9 cellular contexts compared by ENCODE assay signal in the genomic region with DNA sequence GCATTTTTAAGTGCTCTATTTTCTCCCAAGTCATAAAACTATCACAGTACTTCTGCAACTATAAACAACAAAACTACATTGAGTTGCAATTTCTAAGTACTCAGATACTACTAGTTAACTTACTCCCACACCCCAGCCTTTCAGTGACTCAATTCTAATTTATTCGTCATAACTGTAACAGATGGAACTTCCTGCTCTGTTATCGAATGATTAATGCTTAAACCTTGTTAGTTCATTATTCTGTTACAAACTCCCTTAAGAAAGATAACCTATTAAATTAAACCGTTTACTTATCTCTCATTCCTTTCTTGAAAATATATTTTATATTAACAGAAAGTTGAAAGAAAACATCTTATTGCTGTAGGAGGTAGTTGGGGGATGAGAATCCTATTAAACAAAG. TPM values are rescaled to one million over a fixed set of nuclear protein-coding genes. Genes with fewer than 3 reads are reported as not detected.
A peak's percentile ranks its signal among the peaks of the same experiment; 100 is the strongest.
DNase-seq lines count a peak whose midpoint lies in the region; ATAC-seq, FAIRE-seq and TF ChIP-seq lines count a peak whose summit lies in the region.
"Had no signal": no experiment of that assay in that cellular context is flagged by ENCODE, and none has a peak within 500 bp of the region (broad histone marks: within the 10 kb centered on the region; RNA-seq: fewer than 3 reads in every experiment).

No MANE protein-coding gene starts in this region.

- DNase-seq in Ammon's horn (ENCODE audit: low spot score) (peak; percentile 36), NCI-H82 treated with DMSO at 0.1 percent for 48 hours (lab: John Stamatoyannopoulos, UW; ENCODE audit: unreplicated experiment) (no peak), MM.1S (no peak)
- no peak for DNase-seq in activated naive CD8-positive, alpha-beta T cell treated with anti-CD3 and anti-CD28 coated beads, Interleukin-2, amount 50 U/mL, for 24 hours
- DNase-seq in activated naive CD8-positive, alpha-beta T cell treated with anti-CD3 and anti-CD28 coated beads for 36 hours = no peak

- H3K79me2 ChIP-seq in MM.1S (ENCODE audit: low read length) = no peaks in the 10 kb centered on the region

- H3K27me3 ChIP-seq in MM.1S (replicated peaks; ENCODE audit: insufficient read depth, low read length) = no peaks in the 10 kb centered on the region
- H3K27me3 ChIP-seq: neural progenitor cell had no signal

- H3K9me2 ChIP-seq in MM.1S (replicated peaks; ENCODE audit: insufficient read depth, low read length) = no peaks in the 10 kb centered on the region

- ATAC-seq in GM19455 (IDR thresholded peaks at IDR 0.05; ENCODE audit: unreplicated experiment) (peak; percentile 79), HG03354 (IDR thresholded peaks at IDR 0.05; ENCODE audit: poor library complexity, severe bottlenecking, unreplicated experiment) (peak; percentile 99)
- ATAC-seq in activated naive CD8-positive, alpha-beta T cell treated with anti-CD3 and anti-CD28 coated beads, Interleukin-2, amount 50 U/mL, for 24 hours = no peak

- no peaks in the 10 kb centered on the region for H3K4me1 ChIP-seq in MM.1S (ENCODE audit: low read length)
- H3K4me1 ChIP-seq: neural progenitor cell had no signal

- no peak overlapping the region for H3K4me2 ChIP-seq in MM.1S (ENCODE audit: low read depth, low read length)
- H3K4me2 ChIP-seq: neural progenitor cell had no signal

- H3K9ac ChIP-seq in MM.1S (ENCODE audit: low read length) = no peak overlapping the region
- H3K9ac ChIP-seq: neural progenitor cell had no signal

- no peaks in the 10 kb centered on the region for H3F3A ChIP-seq in MM.1S (ENCODE audit: insufficient read depth, low read length)

- no peak overlapping the region for H2AFZ ChIP-seq in MM.1S (ENCODE audit: low read length)
- H2AFZ ChIP-seq: neural progenitor cell had no signal

- H3K9me3 Mint-ChIP-seq in activated naive CD8-positive, alpha-beta T cell treated with anti-CD3 and anti-CD28 coated beads, Interleukin-2, amount 50 U/mL, for 24 hours = no peaks in the 10 kb centered on the region
- peaks cover 1% of the 10 kb centered on the region for H3K9me3 Mint-ChIP-seq in activated naive CD8-positive, alpha-beta T cell treated with anti-CD3 and anti-CD28 coated beads for 36 hours
- H3K9me3 Mint-ChIP-seq: neural progenitor cell had no signal

- no peak for TF ChIP-seq CTCF in MM.1S (IDR thresholded peaks at IDR 0.05; ENCODE audit: low read length)

- no peaks in the 10 kb centered on the region for H3K9me3 ChIP-seq in MM.1S (replicated peaks; ENCODE audit: insufficient read depth, low read length)

- H3K36me3 Mint-ChIP-seq in activated naive CD8-positive, alpha-beta T cell treated with anti-CD3 and anti-CD28 coated beads, Interleukin-2, amount 50 U/mL, for 24 hours (ENCODE audit: low read depth) = no peaks in the 10 kb centered on the region
- H3K36me3 Mint-ChIP-seq in activated naive CD8-positive, alpha-beta T cell treated with anti-CD3 and anti-CD28 coated beads for 36 hours = no peaks in the 10 kb centered on the region
- H3K36me3 Mint-ChIP-seq: neural progenitor cell had no signal

- no peaks in the 10 kb centered on the region for H3K4me1 Mint-ChIP-seq in activated naive CD8-positive, alpha-beta T cell treated with anti-CD3 and anti-CD28 coated beads, Interleukin-2, amount 50 U/mL, for 24 hours
- H3K4me1 Mint-ChIP-seq in activated naive CD8-positive, alpha-beta T cell treated with anti-CD3 and anti-CD28 coated beads for 36 hours = peaks cover 7% of the 10 kb centered on the region

- H3K27me3 Mint-ChIP-seq in activated naive CD8-positive, alpha-beta T cell treated with anti-CD3 and anti-CD28 coated beads, Interleukin-2, amount 50 U/mL, for 24 hours = peaks cover 2% of the 10 kb centered on the region
- H3K27me3 Mint-ChIP-seq in activated naive CD8-positive, alpha-beta T cell treated with anti-CD3 and anti-CD28 coated beads for 36 hours = no peaks in the 10 kb centered on the region

- H3K36me3 ChIP-seq in MM.1S (replicated peaks; ENCODE audit: insufficient read depth, low read length) = no peaks in the 10 kb centered on the region
- H3K36me3 ChIP-seq: neural progenitor cell had no signal

- H3K4me3 Mint-ChIP-seq in activated naive CD8-positive, alpha-beta T cell treated with anti-CD3 and anti-CD28 coated beads, Interleukin-2, amount 50 U/mL, for 24 hours = no peak overlapping the region
- H3K4me3 Mint-ChIP-seq in activated naive CD8-positive, alpha-beta T cell treated with anti-CD3 and anti-CD28 coated beads for 36 hours = no peak overlapping the region
- H3K4me3 Mint-ChIP-seq: neural progenitor cell had no signal

- H3K27ac ChIP-seq in MM.1S (ENCODE audit: low read length) = no peak overlapping the region
- H3K27ac ChIP-seq: neural progenitor cell had no signal

- no peaks in the 10 kb centered on the region for H4K20me1 ChIP-seq in MM.1S (ENCODE audit: insufficient read depth, low read length)

- peak; percentile 93 for FAIRE-seq in endometrium (lab: Jason Lieb, UNC)

- H3K4me3 ChIP-seq in MM.1S (ENCODE audit: low read length) = no peak overlapping the region
- H3K4me3 ChIP-seq: neural progenitor cell had no signal

- no peak overlapping the region for H3K27ac Mint-ChIP-seq in activated naive CD8-positive, alpha-beta T cell treated with anti-CD3 and anti-CD28 coated beads, Interleukin-2, amount 50 U/mL, for 24 hours
- no peak overlapping the region for H3K27ac Mint-ChIP-seq in activated naive CD8-positive, alpha-beta T cell treated with anti-CD3 and anti-CD28 coated beads for 36 hours
- H3K27ac Mint-ChIP-seq: neural progenitor cell had no signal

RNA-seq across cellular contexts. Expression of gene TNFAIP6, which starts 17.0 kb away (rescaled TPM):
- not detected for total RNA-seq in activated naive CD8-positive, alpha-beta T cell treated with anti-CD3 and anti-CD28 coated beads for 36 hours

RNA-seq across cellular contexts. Expression of gene RIF1, which starts 35.3 kb away (rescaled TPM):
- total RNA-seq in activated naive CD8-positive, alpha-beta T cell treated with anti-CD3 and anti-CD28 coated beads for 36 hours = 10 to 100 TPM; 76.2 to 76.7 TPM
